In genomic region chr21:34243562-34243961, GRCh38 we compare ENCODE assay signal across 9 cellular contexts.
DNase-seq lines count a peak whose midpoint lies in the region; ATAC-seq and TF ChIP-seq lines count a peak whose summit lies in the region.
"Had no signal": no experiment of that assay in that cellular context is flagged by ENCODE, and none has a peak within 500 bp of the region (broad histone marks: within the 10 kb centered on the region; RNA-seq: fewer than 3 reads in every experiment).

No MANE protein-coding gene starts in this region.

- intact Hi-C loops in adrenal gland (cut with DNase I) = no loop called here
- intact Hi-C loops in right lobe of liver (cut with DNase I) = no loop called here

- DNase-seq in NCI-H1417 (lab: John Stamatoyannopoulos, UW) (peak in 2 of 3 experiments; percentile 20 to 64), NCI-H1417 treated with DMSO at 0.1 percent for 48 hours (lab: John Stamatoyannopoulos, UW) (no peak), NCI-H1694 (lab: John Stamatoyannopoulos, UW) (peak; percentile 9), adrenal gland (peak; percentile 19 to 59 (median 48)), right lobe of liver (peak in 1 of 3 donors; percentile 59), DMS153 (lab: John Stamatoyannopoulos, UW) (no peak)
- no peak for DNase-seq in NK-92 treated with Interleukin-12 subunit alpha and Interleukin-12 subunit beta, amount 100 ng/mL, for 24 hours (lab: John Stamatoyannopoulos, UW)

- H3K9me3 ChIP-seq in adrenal gland (replicated peaks in 1 of 3) (no peaks in the 10 kb centered on the region), right lobe of liver (no peaks in the 10 kb centered on the region)

- H3K4me1 ChIP-seq in adrenal gland (replicated peaks in 1 of 2) = no peaks in the 10 kb centered on the region
- H3K4me1 ChIP-seq in right lobe of liver = no peaks in the 10 kb centered on the region

- H3K4me3 ChIP-seq in adrenal gland = no peak overlapping the region
- no peak overlapping the region for H3K4me3 ChIP-seq in right lobe of liver
- H3K4me3 ChIP-seq: BLaER1 treated with 17β-estradiol and CSF1 and Interleukin-3, amounts not matched to agents 10 nM and 100 nM had no signal

- H3K36me3 ChIP-seq in adrenal gland (replicated peaks in 1 of 2) = no peaks in the 10 kb centered on the region
- no peaks in the 10 kb centered on the region for H3K36me3 ChIP-seq in right lobe of liver
- H3K36me3 ChIP-seq: BLaER1 treated with 17β-estradiol and CSF1 and Interleukin-3, amounts not matched to agents 10 nM and 100 nM had no signal

- ATAC-seq in right lobe of liver (peak; percentile 81 to 88 (median 86)), GM19455 (IDR thresholded peaks at IDR 0.05; ENCODE audit: unreplicated experiment) (no peak)

- TF ChIP-seq CTCF in adrenal gland (IDR thresholded peaks at IDR 0.05) (peak; percentile 17 to 62 (median 53)), right lobe of liver (IDR thresholded peaks at IDR 0.05) (peak; percentile 52 to 65 (median 54))

- no peak for TF ChIP-seq POLR2A in adrenal gland (IDR thresholded peaks at IDR 0.05)
- no peak for TF ChIP-seq POLR2A in right lobe of liver (IDR thresholded peaks at IDR 0.05)

- 82 to 100% (median 90%) methylated on average over 1 of the region's 1 CpG for WGBS in adrenal gland, 4 donors
- no CpG with 5 or more reads among the region's 1 CpG for WGBS in right lobe of liver (ENCODE audit: insufficient coverage, low coverage, low lambda C conversion rate, missing lambda C conversion rate)

- H3K27me3 ChIP-seq in adrenal gland (no peaks in the 10 kb centered on the region), right lobe of liver (no peaks in the 10 kb centered on the region)
- H3K27me3 ChIP-seq: BLaER1 treated with 17β-estradiol and CSF1 and Interleukin-3, amounts not matched to agents 10 nM and 100 nM had no signal

- H3K27ac ChIP-seq in adrenal gland (no peak overlapping the region), right lobe of liver (no peak overlapping the region)
- H3K27ac ChIP-seq: BLaER1 treated with 17β-estradiol and CSF1 and Interleukin-3, amounts not matched to agents 10 nM and 100 nM had no signal

Comparison
In these comparisons a context has a peak if more than half of its experiments do, and no peak if none do; other contexts are left out.
1. DNase-seq: peak in NCI-H1417 (2 of 3), NCI-H1694 (single experiment) and adrenal gland (7 of 7); none in NCI-H1417 treated with DMSO at 0.1 percent for 48 hours (single experiment), DMS153 (single experiment) and NK-92 treated with Interleukin-12 subunit alpha and Interleukin-12 subunit beta, amount 100 ng/mL, for 24 hours (single experiment).